Comparison of ENCODE assay signal across 13 cellular contexts in the genomic region with DNA sequence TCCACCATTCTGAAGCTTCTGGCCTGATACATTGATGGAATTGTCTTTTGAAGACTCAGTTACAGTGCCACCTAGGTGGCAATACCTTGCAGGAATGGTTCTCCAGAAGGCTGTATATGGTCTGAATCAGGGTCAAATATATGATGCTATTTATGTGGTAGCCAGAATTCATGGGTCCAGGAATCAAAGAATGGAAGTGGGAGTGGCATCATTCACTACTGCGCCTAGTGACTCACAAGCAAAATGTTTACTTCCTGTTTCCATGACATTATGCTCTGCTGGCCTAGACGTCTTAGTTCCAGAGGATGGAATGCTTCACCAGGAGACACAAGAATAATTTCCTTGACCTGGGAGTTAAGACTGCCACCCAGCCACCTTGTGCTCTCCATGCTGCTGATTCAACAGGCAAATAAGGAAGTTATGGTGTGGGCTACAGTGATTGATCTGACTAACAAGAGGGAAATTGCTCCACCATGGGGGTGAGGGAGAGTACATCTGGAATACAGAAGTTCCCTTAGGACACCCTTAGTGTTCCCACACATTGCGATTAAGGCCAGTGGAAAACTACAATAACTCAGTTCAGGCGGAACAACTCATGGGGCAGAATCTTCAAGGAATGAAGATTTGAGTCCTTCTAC.
A peak's percentile ranks its signal among the peaks of the same experiment; 100 is the strongest.
DNase-seq lines count a peak whose midpoint lies in the region; ATAC-seq and TF ChIP-seq lines count a peak whose summit lies in the region.
"Had no signal": no experiment of that assay in that cellular context is flagged by ENCODE, and none has a peak within 500 bp of the region (broad histone marks: within the 10 kb centered on the region; RNA-seq: fewer than 3 reads in every experiment).

No MANE protein-coding gene starts in this region.

- peak; percentile 36 for ATAC-seq in activated CD4-positive, alpha-beta T cell treated with anti-CD3 and anti-CD28 coated beads for 36 hours
- ATAC-seq in HG02759 (IDR thresholded peaks at IDR 0.05; ENCODE audit: unreplicated experiment) (no peak), GM18517 (IDR thresholded peaks at IDR 0.05; ENCODE audit: unreplicated experiment) (no peak)
- ATAC-seq: stimulated activated effector memory CD8-positive, alpha-beta T cell treated with anti-CD3 and anti-CD28 coated beads, Interleukin-12 subunit alpha, Interleukin-12 subunit beta, amount 100 ng/mL, for 72 hours had no signal

- H3K9me3 Mint-ChIP-seq in activated CD4-positive, alpha-beta T cell treated with anti-CD3 and anti-CD28 coated beads for 36 hours (ENCODE audit: low read depth): peaks cover 2% of the 10 kb centered on the region

- H3K27ac Mint-ChIP-seq in activated CD4-positive, alpha-beta T cell treated with anti-CD3 and anti-CD28 coated beads for 36 hours: no peak overlapping the region
- H3K27ac Mint-ChIP-seq: B cell; stimulated activated effector memory CD8-positive, alpha-beta T cell treated with anti-CD3 and anti-CD28 coated beads, Interleukin-12 subunit alpha, Interleukin-12 subunit beta, amount 100 ng/mL, for 72 hours had no signal

- POLR2A ChIA-PET in activated CD4-positive, alpha-beta T cell treated with anti-CD3 and anti-CD28 coated beads for 36 hours (lab: Charles Lee): no interaction called here

- TF ChIP-seq CTCF in NB4 (IDR thresholded peaks at IDR 0.05; ENCODE audit: low read depth, low read length): peak; percentile 16

- peaks cover 8% of the 10 kb centered on the region for H3K4me1 Mint-ChIP-seq in activated CD4-positive, alpha-beta T cell treated with anti-CD3 and anti-CD28 coated beads for 36 hours
- H3K4me1 Mint-ChIP-seq: B cell; stimulated activated effector memory CD8-positive, alpha-beta T cell treated with anti-CD3 and anti-CD28 coated beads, Interleukin-12 subunit alpha, Interleukin-12 subunit beta, amount 100 ng/mL, for 72 hours had no signal

- no peak for DNase-seq in activated CD4-positive, alpha-beta T cell treated with anti-CD3 and anti-CD28 coated beads for 36 hours
- no peak for DNase-seq in activated CD4-positive, alpha-beta T cell treated with anti-CD3 and anti-CD28 coated beads, Interleukin-2, amount 50 U/mL, for 4 hours
- peak; percentile 18 for DNase-seq in NB4 (ENCODE audit: low read depth)
- peak; percentile 29 to 96 for DNase-seq in dermis microvascular lymphatic vessel endothelial cell (ENCODE audit: low read depth in 2 of 2)
- peak; percentile 98 for DNase-seq in renal cortical epithelial cell (ENCODE audit: low read depth)
- no peak for DNase-seq in NCI-H1105 treated with DMSO at 0.1 percent for 48 hours (lab: John Stamatoyannopoulos, UW)
- DNase-seq: activated CD8-positive, alpha-beta memory T cell treated with anti-CD3 and anti-CD28 coated beads, Interleukin-2, amount 50 U/mL, for 4 hours; esophagus squamous epithelium; ovary had no signal

- H3K4me3 Mint-ChIP-seq in activated CD4-positive, alpha-beta T cell treated with anti-CD3 and anti-CD28 coated beads for 36 hours: no peak overlapping the region
- H3K4me3 Mint-ChIP-seq: B cell; stimulated activated effector memory CD8-positive, alpha-beta T cell treated with anti-CD3 and anti-CD28 coated beads, Interleukin-12 subunit alpha, Interleukin-12 subunit beta, amount 100 ng/mL, for 72 hours had no signal

- H3K4me3 ChIP-seq in NB4 (ENCODE audit: low read depth, low read length): no peak overlapping the region
- H3K4me3 ChIP-seq: esophagus squamous epithelium, ovary had no signal

- no peak for TF ChIP-seq POLR2A in NB4 (IDR thresholded peaks at IDR 0.05; ENCODE audit: extremely low read depth, insufficient read length)

- H3K27me3 Mint-ChIP-seq in activated CD4-positive, alpha-beta T cell treated with anti-CD3 and anti-CD28 coated beads for 36 hours: no peaks in the 10 kb centered on the region

- CTCF ChIA-PET in activated CD4-positive, alpha-beta T cell treated with anti-CD3 and anti-CD28 coated beads for 36 hours (lab: Charles Lee): interaction anchor here (1.3 kb wide), 1 partner anchor 9 kb away, joined by 3 read pairs; no protein-coding TSS in a partner anchor

- no peaks in the 10 kb centered on the region for H3K36me3 Mint-ChIP-seq in activated CD4-positive, alpha-beta T cell treated with anti-CD3 and anti-CD28 coated beads for 36 hours (ENCODE audit: low read depth)
- H3K36me3 Mint-ChIP-seq: stimulated activated effector memory CD8-positive, alpha-beta T cell treated with anti-CD3 and anti-CD28 coated beads, Interleukin-12 subunit alpha, Interleukin-12 subunit beta, amount 100 ng/mL, for 72 hours had no signal

- intact Hi-C loops in activated CD4-positive, alpha-beta T cell treated with anti-CD3 and anti-CD28 coated beads for 36 hours (cut with DNase I, micrococcal nuclease): no loop called here

Comparison
In these comparisons a context has a peak if more than half of its experiments do, and no peak if none do; other contexts are left out.
1. DNase-seq: peak in NB4 (single experiment), dermis microvascular lymphatic vessel endothelial cell (2 of 2) and renal cortical epithelial cell (single experiment); none in activated CD4-positive, alpha-beta T cell treated with anti-CD3 and anti-CD28 coated beads for 36 hours (single experiment), activated CD4-positive, alpha-beta T cell treated with anti-CD3 and anti-CD28 coated beads, Interleukin-2, amount 50 U/mL, for 4 hours (0 of 2) and NCI-H1105 treated with DMSO at 0.1 percent for 48 hours (single experiment).